ENCODE assay signal across 3 cellular contexts in the genomic region with DNA sequence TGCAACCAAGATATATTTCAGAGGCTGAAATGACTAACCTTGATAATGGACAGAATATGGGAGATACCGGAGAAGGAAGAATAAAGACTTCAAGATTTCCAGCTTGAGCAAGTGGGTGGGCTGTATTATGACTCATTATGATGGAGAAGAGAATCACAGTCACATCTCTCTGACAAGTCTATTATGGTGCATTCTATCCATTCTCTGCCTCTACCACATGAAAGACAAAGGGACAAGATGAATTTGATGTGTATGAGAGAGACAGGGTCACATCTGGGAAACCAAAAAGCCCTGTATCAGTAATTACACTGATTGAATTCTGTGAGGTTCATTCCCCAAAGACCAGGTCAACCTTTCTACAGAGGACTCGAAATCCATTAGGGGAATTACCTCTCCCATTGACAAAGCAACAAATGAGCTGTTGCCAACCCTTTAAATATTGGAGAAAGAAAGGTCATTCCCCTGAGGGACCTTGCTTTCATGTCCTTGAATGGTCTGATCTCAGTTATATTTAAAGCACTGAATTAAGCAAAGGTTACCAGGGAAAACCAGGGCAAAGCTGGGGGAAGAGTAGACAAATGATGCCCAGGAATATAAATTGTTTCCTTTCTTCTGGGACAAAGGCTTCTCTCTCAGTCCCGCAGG.
A peak's percentile ranks its signal among the peaks of the same experiment; 100 is the strongest.
TF ChIP-seq lines count a peak whose summit lies in the region.

No MANE protein-coding gene starts in this region.

TF ChIP-seq in liver, 16 proteins besides CTCF, POLR2A, EP300 and RAD21 (continued from another document):
- TF ChIP-seq, protein P1, sequence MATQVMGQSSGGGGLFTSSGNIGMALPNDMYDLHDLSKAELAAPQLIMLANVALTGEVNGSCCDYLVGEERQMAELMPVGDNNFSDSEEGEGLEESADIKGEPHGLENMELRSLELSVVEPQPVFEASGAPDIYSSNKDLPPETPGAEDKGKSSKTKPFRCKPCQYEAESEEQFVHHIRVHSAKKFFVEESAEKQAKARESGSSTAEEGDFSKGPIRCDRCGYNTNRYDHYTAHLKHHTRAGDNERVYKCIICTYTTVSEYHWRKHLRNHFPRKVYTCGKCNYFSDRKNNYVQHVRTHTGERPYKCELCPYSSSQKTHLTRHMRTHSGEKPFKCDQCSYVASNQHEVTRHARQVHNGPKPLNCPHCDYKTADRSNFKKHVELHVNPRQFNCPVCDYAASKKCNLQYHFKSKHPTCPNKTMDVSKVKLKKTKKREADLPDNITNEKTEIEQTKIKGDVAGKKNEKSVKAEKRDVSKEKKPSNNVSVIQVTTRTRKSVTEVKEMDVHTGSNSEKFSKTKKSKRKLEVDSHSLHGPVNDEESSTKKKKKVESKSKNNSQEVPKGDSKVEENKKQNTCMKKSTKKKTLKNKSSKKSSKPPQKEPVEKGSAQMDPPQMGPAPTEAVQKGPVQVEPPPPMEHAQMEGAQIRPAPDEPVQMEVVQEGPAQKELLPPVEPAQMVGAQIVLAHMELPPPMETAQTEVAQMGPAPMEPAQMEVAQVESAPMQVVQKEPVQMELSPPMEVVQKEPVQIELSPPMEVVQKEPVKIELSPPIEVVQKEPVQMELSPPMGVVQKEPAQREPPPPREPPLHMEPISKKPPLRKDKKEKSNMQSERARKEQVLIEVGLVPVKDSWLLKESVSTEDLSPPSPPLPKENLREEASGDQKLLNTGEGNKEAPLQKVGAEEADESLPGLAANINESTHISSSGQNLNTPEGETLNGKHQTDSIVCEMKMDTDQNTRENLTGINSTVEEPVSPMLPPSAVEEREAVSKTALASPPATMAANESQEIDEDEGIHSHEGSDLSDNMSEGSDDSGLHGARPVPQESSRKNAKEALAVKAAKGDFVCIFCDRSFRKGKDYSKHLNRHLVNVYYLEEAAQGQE (IDR thresholded peaks at IDR 0.05): peak; percentile 2
- TF ChIP-seq, protein P2, sequence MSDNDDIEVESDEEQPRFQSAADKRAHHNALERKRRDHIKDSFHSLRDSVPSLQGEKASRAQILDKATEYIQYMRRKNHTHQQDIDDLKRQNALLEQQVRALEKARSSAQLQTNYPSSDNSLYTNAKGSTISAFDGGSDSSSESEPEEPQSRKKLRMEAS (IDR thresholded peaks at IDR 0.05): no peak
- TF ChIP-seq RXRA (IDR thresholded peaks at IDR 0.05): peak; percentile 94 to 98

TF ChIP-seq in HepG2, 621 proteins besides CTCF, POLR2A, EP300 and RAD21 (continued from another document):
- TF ChIP-seq MLLT10 (CRISPR knock-in tag; IDR thresholded peaks at IDR 0.05) (no peak), HMG20B (CRISPR knock-in tag; conservative IDR thresholded peaks at IDR 0.05) (no peak), CCDC6 (CRISPR knock-in tag; IDR thresholded peaks at IDR 0.05) (no peak), ZNF558 (CRISPR knock-in tag; IDR thresholded peaks at IDR 0.05; ENCODE audit: borderline replicate concordance) (no peak), SATB2 (CRISPR knock-in tag; IDR thresholded peaks at IDR 0.05) (no peak), SRSF1 (optimal IDR thresholded peaks at IDR 0.05; ENCODE audit: low read depth, low read length) (no peak), KLF6 (CRISPR knock-in tag; IDR thresholded peaks at IDR 0.05) (no peak), U2AF2 (IDR thresholded peaks at IDR 0.05; ENCODE audit: low read depth, low read length) (no peak)
- TF ChIP-seq, protein P3, sequence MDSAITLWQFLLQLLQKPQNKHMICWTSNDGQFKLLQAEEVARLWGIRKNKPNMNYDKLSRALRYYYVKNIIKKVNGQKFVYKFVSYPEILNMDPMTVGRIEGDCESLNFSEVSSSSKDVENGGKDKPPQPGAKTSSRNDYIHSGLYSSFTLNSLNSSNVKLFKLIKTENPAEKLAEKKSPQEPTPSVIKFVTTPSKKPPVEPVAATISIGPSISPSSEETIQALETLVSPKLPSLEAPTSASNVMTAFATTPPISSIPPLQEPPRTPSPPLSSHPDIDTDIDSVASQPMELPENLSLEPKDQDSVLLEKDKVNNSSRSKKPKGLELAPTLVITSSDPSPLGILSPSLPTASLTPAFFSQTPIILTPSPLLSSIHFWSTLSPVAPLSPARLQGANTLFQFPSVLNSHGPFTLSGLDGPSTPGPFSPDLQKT (CRISPR knock-in tag; IDR thresholded peaks at IDR 0.05; ENCODE audit: borderline replicate concordance): no peak
- TF ChIP-seq, protein P4, sequence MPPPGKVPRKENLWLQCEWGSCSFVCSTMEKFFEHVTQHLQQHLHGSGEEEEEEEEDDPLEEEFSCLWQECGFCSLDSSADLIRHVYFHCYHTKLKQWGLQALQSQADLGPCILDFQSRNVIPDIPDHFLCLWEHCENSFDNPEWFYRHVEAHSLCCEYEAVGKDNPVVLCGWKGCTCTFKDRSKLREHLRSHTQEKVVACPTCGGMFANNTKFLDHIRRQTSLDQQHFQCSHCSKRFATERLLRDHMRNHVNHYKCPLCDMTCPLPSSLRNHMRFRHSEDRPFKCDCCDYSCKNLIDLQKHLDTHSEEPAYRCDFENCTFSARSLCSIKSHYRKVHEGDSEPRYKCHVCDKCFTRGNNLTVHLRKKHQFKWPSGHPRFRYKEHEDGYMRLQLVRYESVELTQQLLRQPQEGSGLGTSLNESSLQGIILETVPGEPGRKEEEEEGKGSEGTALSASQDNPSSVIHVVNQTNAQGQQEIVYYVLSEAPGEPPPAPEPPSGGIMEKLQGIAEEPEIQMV (CRISPR knock-in tag; IDR thresholded peaks at IDR 0.05; ENCODE audit: low read depth): no peak

TF ChIP-seq in neural cell, 6 proteins besides CTCF, POLR2A, EP300 and RAD21:
- TF ChIP-seq, protein P1 (IDR thresholded peaks at IDR 0.05; ENCODE audit: borderline replicate concordance): no peak
- TF ChIP-seq POLR2AphosphoS5 (IDR thresholded peaks at IDR 0.05) (no peak), TAF1 (IDR thresholded peaks at IDR 0.05; ENCODE audit: low read depth) (no peak), SMC3 (conservative IDR thresholded peaks at IDR 0.05; ENCODE audit: poor library complexity) (no peak), EZH2 (IDR thresholded peaks at IDR 0.05; ENCODE audit: borderline replicate concordance, insufficient read depth, low read length, poor library complexity, severe bottlenecking) (no peak), MXI1 (conservative IDR thresholded peaks at IDR 0.05; ENCODE audit: poor library complexity, severe bottlenecking) (no peak)
